In genomic region chr1:169070958-169071357, GRCh38 we compare ENCODE assay signal across 13 cellular contexts.
"Had no signal": no experiment of that assay in that cellular context is flagged by ENCODE, and none has a peak within 500 bp of the region (broad histone marks: within the 10 kb centered on the region; RNA-seq: fewer than 3 reads in every experiment).

No MANE protein-coding gene starts in this region.

- DNase-seq: activated CD4-positive, alpha-beta T cell treated with anti-CD3 and anti-CD28 coated beads, Interleukin-2, amount 50 U/mL, for 1 hour; activated naive CD4-positive, alpha-beta T cell treated with anti-CD3 and anti-CD28 coated beads, Interleukin-2, amount 50 U/mL, for 16 hours; activated T-cell treated with anti-CD3 and anti-CD28 coated beads, Interleukin-2, amount 50 U/mL, for 1 hour; amygdala; gastrocnemius medialis; mesenchymal stem cell; ovary; stimulated activated CD4-positive, alpha-beta T cell treated with anti-CD3 and anti-CD28 coated beads, Interleukin-15, amount 100 ng/mL, for 24 hours; stimulated activated CD4-positive, alpha-beta T cell treated with anti-CD3 and anti-CD28 coated beads, Interleukin-4, amount 100 ng/mL, for 24 hours; stimulated activated naive CD8-positive, alpha-beta T cell treated with anti-CD3 and anti-CD28 coated beads, Interleukin-15, amount 100 ng/mL, for 72 hours; testis had no signal

- H3K4me1 ChIP-seq: gastrocnemius medialis, left ventricle myocardium inferior, testis had no signal

- H3K36me3 Mint-ChIP-seq: brain had no signal

- H3K36me3 ChIP-seq: gastrocnemius medialis, left ventricle myocardium inferior, ovary had no signal

- H3K4me1 Mint-ChIP-seq: stimulated activated naive CD8-positive, alpha-beta T cell treated with anti-CD3 and anti-CD28 coated beads, Interleukin-15, amount 100 ng/mL, for 72 hours had no signal

- H3K4me3 Mint-ChIP-seq: brain; stimulated activated naive CD8-positive, alpha-beta T cell treated with anti-CD3 and anti-CD28 coated beads, Interleukin-15, amount 100 ng/mL, for 72 hours had no signal

- H3K27ac ChIP-seq: gastrocnemius medialis, left ventricle myocardium inferior, ovary, testis had no signal

- ATAC-seq: stimulated activated naive CD8-positive, alpha-beta T cell treated with anti-CD3 and anti-CD28 coated beads, Interleukin-15, amount 100 ng/mL, for 72 hours had no signal

- H3K4me3 ChIP-seq: gastrocnemius medialis, left ventricle myocardium inferior, ovary, testis had no signal

- H3K27ac Mint-ChIP-seq: brain; stimulated activated naive CD8-positive, alpha-beta T cell treated with anti-CD3 and anti-CD28 coated beads, Interleukin-15, amount 100 ng/mL, for 72 hours had no signal

- H3K9me3 ChIP-seq: gastrocnemius medialis, ovary, testis had no signal

- H3K27me3 Mint-ChIP-seq: brain; stimulated activated naive CD8-positive, alpha-beta T cell treated with anti-CD3 and anti-CD28 coated beads, Interleukin-15, amount 100 ng/mL, for 72 hours had no signal

- H3K27me3 ChIP-seq: gastrocnemius medialis, ovary, testis had no signal
